Comparison of ENCODE assay signal across 9 cellular contexts in the genomic region with DNA sequence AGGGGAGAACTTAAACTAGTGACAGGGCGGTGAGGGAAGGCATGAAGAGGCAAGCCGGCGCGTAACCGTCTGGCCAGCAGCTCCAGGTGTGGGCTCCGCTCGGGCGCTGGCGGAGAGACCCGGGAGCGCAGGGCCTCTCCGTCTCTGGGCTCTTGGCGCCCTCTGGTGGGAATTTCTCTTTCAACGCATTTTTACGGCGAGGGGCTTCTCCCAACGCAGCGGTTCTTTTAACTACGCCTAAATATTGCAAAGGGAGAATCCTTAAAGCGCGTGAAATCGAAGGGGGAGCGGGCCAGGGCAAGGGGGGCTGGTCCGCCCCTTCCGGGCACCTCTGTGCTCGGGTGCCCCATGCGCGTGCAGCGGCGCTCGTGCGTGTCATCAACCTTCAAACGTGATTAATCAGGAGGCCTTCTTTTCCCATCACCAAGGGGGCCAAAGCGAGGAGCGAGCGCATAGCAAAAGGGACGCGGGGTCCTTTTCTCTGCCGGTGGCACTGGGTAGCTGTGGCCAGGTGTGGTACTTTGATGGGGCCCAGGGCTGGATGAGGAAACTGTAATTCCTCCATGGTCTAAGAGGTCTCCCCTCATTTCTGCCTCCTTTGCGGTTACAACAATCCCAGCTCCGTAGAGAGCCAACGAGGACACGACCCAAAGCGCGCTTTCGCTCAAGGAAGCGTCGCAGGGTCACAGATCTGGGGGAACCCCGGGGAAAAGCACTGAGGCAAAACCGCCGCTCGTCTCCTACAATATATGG. TPM values are rescaled to one million over a fixed set of nuclear protein-coding genes. Genes with fewer than 3 reads are reported as not detected.
DNase-seq lines count a peak whose midpoint lies in the region; ATAC-seq, FAIRE-seq and TF ChIP-seq lines count a peak whose summit lies in the region.
"Had no signal": no experiment of that assay in that cellular context is flagged by ENCODE, and none has a peak within 500 bp of the region (broad histone marks: within the 10 kb centered on the region; RNA-seq: fewer than 3 reads in every experiment).

No MANE protein-coding gene starts in this region.

- H3K79me2 ChIP-seq in Karpas-422 (ENCODE audit: low read length) = no peaks in the 10 kb centered on the region

- H3K27me3 ChIP-seq in Karpas-422 (ENCODE audit: low read length) = no peaks in the 10 kb centered on the region
- H3K27me3 ChIP-seq in pancreas = peaks cover 5 to 52% (median 22%) of the 10 kb centered on the region in 4 donors
- peaks cover 51 to 79% of the 10 kb centered on the region in 2 donors for H3K27me3 ChIP-seq in uterus

- H3K9ac ChIP-seq in Karpas-422 (ENCODE audit: low read length) = peak overlapping the region; percentile 48

- no peak for DNase-seq in GM12864 (ENCODE audit: low read depth)
- DNase-seq in Karpas-422 = peak; percentile 88
- DNase-seq in RKO (ENCODE audit: low spot score) = peak; percentile 75
- DNase-seq in activated T-helper 9 cell treated with anti-CD3 and anti-CD28 coated beads, Interleukin-2, amount 50 U/mL, for 16 hours (ENCODE audit: low read depth) = peak; percentile 40
- DNase-seq in germinal center (ENCODE audit: low spot score) = peak; percentile 75
- peak; percentile 59 to 85 (median 76) for DNase-seq in pancreas
- peak; percentile 57 to 61 for DNase-seq in uterus

- H3K27ac ChIP-seq in Karpas-422 (ENCODE audit: low read length) (no peak overlapping the region), pancreas (no peak overlapping the region), uterus (no peak overlapping the region)

- TF ChIP-seq CTCF in GM12864 (IDR thresholded peaks at IDR 0.05; ENCODE audit: low read depth, low read length, missing control alignments) (peak; percentile 76), pancreas (IDR thresholded peaks at IDR 0.05) (peak; percentile 58 to 72 (median 72)), uterus (IDR thresholded peaks at IDR 0.05) (peak; percentile 63 to 84 (median 75))

- no peak for FAIRE-seq in pancreas (lab: Jason Lieb, UNC)

- intact Hi-C loops in pancreas (cut with DNase I) = loop anchor here (5.0 to 10.0 kb wide), 4 partner anchors 409 to 451 kb away; no protein-coding TSS in a partner anchor
- intact Hi-C loops in uterus (cut with DNase I; ENCODE audit: low total_unique reads) = loop anchor here (10.0 kb wide), 2 partner anchors 331 to 441 kb away; no protein-coding TSS in a partner anchor

- H3K9me2 ChIP-seq in Karpas-422 (replicated peaks; ENCODE audit: insufficient read depth, low read length) = no peaks in the 10 kb centered on the region

- H3K4me3 ChIP-seq in GM12864 (ENCODE audit: low read depth, low read length) (peak overlapping the region; percentile 6; the same call in 1 of the 2 replicates), Karpas-422 (ENCODE audit: low read length) (peak overlapping the region; percentile 63), pancreas (peak overlapping the region in 3 of 4 donors; percentile 3 to 48 (median 31)), uterus (peak overlapping the region in 1 of 2 donors; percentile 31)

- peak overlapping the region; percentile 74 for H3K4me2 ChIP-seq in Karpas-422 (ENCODE audit: low read depth, low read length, poor library complexity, severe bottlenecking)

- H3K4me1 ChIP-seq in Karpas-422 (ENCODE audit: low read length) (peaks cover 21% of the 10 kb centered on the region), pancreas (peaks cover 3 to 19% (median 12%) of the 10 kb centered on the region in 3 donors), uterus (peaks cover 0 to 24% of the 10 kb centered on the region in 2 donors)

- H3K36me3 ChIP-seq in Karpas-422 (ENCODE audit: insufficient read depth, low read length) (no peaks in the 10 kb centered on the region), pancreas (no peaks in the 10 kb centered on the region), uterus (no peaks in the 10 kb centered on the region)

- 2% methylated on average over 51 to 52 of the region's 52 CpGs for WGBS in pancreas, 2 donors

- H2AFZ ChIP-seq in Karpas-422 (ENCODE audit: low read length) = peak overlapping the region; percentile 79; the same call in 1 of the 2 replicates

- no peaks in the 10 kb centered on the region for H4K20me1 ChIP-seq in Karpas-422 (ENCODE audit: insufficient read depth, low read depth, low read length)

- TF ChIP-seq POLR2A in uterus (IDR thresholded peaks at IDR 0.05) = no peak

- peak; percentile 78 to 85 (median 81) for ATAC-seq in pancreas
- no peak for ATAC-seq in GM18873 (IDR thresholded peaks at IDR 0.05; ENCODE audit: low FRiP score, unreplicated experiment)

- H3K9me3 ChIP-seq in Karpas-422 (ENCODE audit: low read length) = no peaks in the 10 kb centered on the region
- H3K9me3 ChIP-seq in pancreas = no peaks in the 10 kb centered on the region
- no peaks in the 10 kb centered on the region for H3K9me3 ChIP-seq in uterus

RNA-seq across cellular contexts. Expression of a gene that starts 0.8 kb away (rescaled TPM):
- 7.1 and 7.7 TPM in 2 replicates for total RNA-seq in Karpas-422 (2014; rRNA removed; shearing (Covaris generic); ENCODE audit: low replicate concordance)
- total RNA-seq in pancreas (1 to 10 TPM in 1 of 6 donors, under 1 TPM in 5; 0.17 to 1.0 (median 0.31) TPM), uterus (1 to 10 TPM in 1 of 4 donors, under 1 TPM in 1, not detected in 2; 0.83 to 1.6 TPM)
- polyA plus RNA-seq in pancreas = under 1 TPM; 0.73 to 0.84 TPM

RNA-seq across cellular contexts. Expression of a gene that starts 45.7 kb away (rescaled TPM):
- total RNA-seq in Karpas-422 (2014; rRNA removed; shearing (Covaris generic); ENCODE audit: low replicate concordance) = not detected in 2 replicates
- 1 to 10 TPM in 2 of 6 donors, under 1 TPM in 4; 0.49 to 2.4 (median 0.79) TPM for total RNA-seq in pancreas
- polyA plus RNA-seq in pancreas = 1 to 10 TPM; 1.6 to 3.6 TPM
- total RNA-seq in uterus = 1 to 10 TPM in 1 of 4 donors, not detected in 3; 2.2 TPM
- total RNA-seq: pulmonary artery endothelial cell had no signal
